1 cellular context compared by ENCODE assay signal in genomic region chr4:119626943-119627266, GRCh38.
TF ChIP-seq lines count a peak whose summit lies in the region.

No MANE protein-coding gene starts in this region.

TF ChIP-seq in GM12878, 131 proteins besides CTCF, POLR2A, EP300 and RAD21 (continued from another document):
- TF ChIP-seq, protein P1, sequence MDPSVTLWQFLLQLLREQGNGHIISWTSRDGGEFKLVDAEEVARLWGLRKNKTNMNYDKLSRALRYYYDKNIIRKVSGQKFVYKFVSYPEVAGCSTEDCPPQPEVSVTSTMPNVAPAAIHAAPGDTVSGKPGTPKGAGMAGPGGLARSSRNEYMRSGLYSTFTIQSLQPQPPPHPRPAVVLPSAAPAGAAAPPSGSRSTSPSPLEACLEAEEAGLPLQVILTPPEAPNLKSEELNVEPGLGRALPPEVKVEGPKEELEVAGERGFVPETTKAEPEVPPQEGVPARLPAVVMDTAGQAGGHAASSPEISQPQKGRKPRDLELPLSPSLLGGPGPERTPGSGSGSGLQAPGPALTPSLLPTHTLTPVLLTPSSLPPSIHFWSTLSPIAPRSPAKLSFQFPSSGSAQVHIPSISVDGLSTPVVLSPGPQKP (IDR thresholded peaks at IDR 0.05; ENCODE audit: low read depth, low read length), result no peak
- TF ChIP-seq TCF3 (IDR thresholded peaks at IDR 0.05; ENCODE audit: borderline replicate concordance, insufficient read depth, low read depth, low read length) (no peak), CREB1 (IDR thresholded peaks at IDR 0.05; ENCODE audit: low read depth) (no peak), MYC (IDR thresholded peaks at IDR 0.05; ENCODE audit: insufficient read depth, insufficient read length, insufficient replicate concordance, low read length, severe bottlenecking) (no peak), HDAC6 (IDR thresholded peaks at IDR 0.05; ENCODE audit: unreplicated experiment) (no peak), NFIC (IDR thresholded peaks at IDR 0.05; ENCODE audit: low read depth, low read length) (no peak), SMARCA5 (IDR thresholded peaks at IDR 0.05) (no peak), FOS (IDR thresholded peaks at IDR 0.05; ENCODE audit: borderline replicate concordance, extremely low read depth, insufficient read length) (no peak)
- TF ChIP-seq, protein P2, sequence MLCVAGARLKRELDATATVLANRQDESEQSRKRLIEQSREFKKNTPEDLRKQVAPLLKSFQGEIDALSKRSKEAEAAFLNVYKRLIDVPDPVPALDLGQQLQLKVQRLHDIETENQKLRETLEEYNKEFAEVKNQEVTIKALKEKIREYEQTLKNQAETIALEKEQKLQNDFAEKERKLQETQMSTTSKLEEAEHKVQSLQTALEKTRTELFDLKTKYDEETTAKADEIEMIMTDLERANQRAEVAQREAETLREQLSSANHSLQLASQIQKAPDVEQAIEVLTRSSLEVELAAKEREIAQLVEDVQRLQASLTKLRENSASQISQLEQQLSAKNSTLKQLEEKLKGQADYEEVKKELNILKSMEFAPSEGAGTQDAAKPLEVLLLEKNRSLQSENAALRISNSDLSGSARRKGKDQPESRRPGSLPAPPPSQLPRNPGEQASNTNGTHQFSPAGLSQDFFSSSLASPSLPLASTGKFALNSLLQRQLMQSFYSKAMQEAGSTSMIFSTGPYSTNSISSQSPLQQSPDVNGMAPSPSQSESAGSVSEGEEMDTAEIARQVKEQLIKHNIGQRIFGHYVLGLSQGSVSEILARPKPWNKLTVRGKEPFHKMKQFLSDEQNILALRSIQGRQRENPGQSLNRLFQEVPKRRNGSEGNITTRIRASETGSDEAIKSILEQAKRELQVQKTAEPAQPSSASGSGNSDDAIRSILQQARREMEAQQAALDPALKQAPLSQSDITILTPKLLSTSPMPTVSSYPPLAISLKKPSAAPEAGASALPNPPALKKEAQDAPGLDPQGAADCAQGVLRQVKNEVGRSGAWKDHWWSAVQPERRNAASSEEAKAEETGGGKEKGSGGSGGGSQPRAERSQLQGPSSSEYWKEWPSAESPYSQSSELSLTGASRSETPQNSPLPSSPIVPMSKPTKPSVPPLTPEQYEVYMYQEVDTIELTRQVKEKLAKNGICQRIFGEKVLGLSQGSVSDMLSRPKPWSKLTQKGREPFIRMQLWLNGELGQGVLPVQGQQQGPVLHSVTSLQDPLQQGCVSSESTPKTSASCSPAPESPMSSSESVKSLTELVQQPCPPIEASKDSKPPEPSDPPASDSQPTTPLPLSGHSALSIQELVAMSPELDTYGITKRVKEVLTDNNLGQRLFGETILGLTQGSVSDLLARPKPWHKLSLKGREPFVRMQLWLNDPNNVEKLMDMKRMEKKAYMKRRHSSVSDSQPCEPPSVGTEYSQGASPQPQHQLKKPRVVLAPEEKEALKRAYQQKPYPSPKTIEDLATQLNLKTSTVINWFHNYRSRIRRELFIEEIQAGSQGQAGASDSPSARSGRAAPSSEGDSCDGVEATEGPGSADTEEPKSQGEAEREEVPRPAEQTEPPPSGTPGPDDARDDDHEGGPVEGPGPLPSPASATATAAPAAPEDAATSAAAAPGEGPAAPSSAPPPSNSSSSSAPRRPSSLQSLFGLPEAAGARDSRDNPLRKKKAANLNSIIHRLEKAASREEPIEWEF (IDR thresholded peaks at IDR 0.05; ENCODE audit: insufficient replicate concordance, low read depth, low read length), result no peak
TF ChIP-seq in GM12878: peak in this region for 0.
